In genomic region chr22:24420977-24421343, GRCh38 we compare ENCODE assay signal across 13 cellular contexts.
"Had no signal": no experiment of that assay in that cellular context is flagged by ENCODE, and none has a peak within 500 bp of the region (broad histone marks: within the 10 kb centered on the region; RNA-seq: fewer than 3 reads in every experiment).

No MANE protein-coding gene starts in this region.

- ATAC-seq: natural killer cell treated with Interleukin-12 subunit alpha and Interleukin-12 subunit beta and Interleukin-15 and Interleukin-18, amount 100 ng/mL, for 72 hours had no signal

- H3K27ac ChIP-seq: brain microvascular endothelial cell, ovary, thoracic aorta had no signal

- H3K36me3 Mint-ChIP-seq: activated naive CD4-positive, alpha-beta T cell treated with anti-CD3 and anti-CD28 coated beads, Interleukin-2, amount 50 U/mL, for 72 hours; natural killer cell treated with Interleukin-12 subunit alpha and Interleukin-12 subunit beta and Interleukin-15 and Interleukin-18, amount 100 ng/mL, for 72 hours had no signal

- H3K27me3 ChIP-seq: brain microvascular endothelial cell, ovary had no signal

- H3K36me3 ChIP-seq: ovary had no signal

- H3K4me3 Mint-ChIP-seq: activated CD4-positive, alpha-beta T cell treated with anti-CD3 and anti-CD28 coated beads, Interleukin-2, amount 10 ng/mL, durations not matched to agents 7 days and 5 days; dendritic cell treated with granulocyte-macrophage colony-stimulating factor and Interleukin-4, amounts not matched to agents 40 ng/mL and 50 ng/mL, for 4 days; natural killer cell treated with Interleukin-12 subunit alpha and Interleukin-12 subunit beta and Interleukin-15 and Interleukin-18, amount 100 ng/mL, for 72 hours had no signal

- H3K9me3 Mint-ChIP-seq: activated CD4-positive, alpha-beta T cell treated with anti-CD3 and anti-CD28 coated beads, Interleukin-2, amount 10 ng/mL, durations not matched to agents 7 days and 5 days; activated naive CD4-positive, alpha-beta T cell treated with anti-CD3 and anti-CD28 coated beads, Interleukin-2, amount 50 U/mL, for 72 hours; dendritic cell treated with granulocyte-macrophage colony-stimulating factor and Interleukin-4, amounts not matched to agents 40 ng/mL and 50 ng/mL, for 4 days; immature natural killer cell; natural killer cell treated with Interleukin-12 subunit alpha and Interleukin-12 subunit beta and Interleukin-15 and Interleukin-18, amount 100 ng/mL, for 72 hours had no signal

- H3K4me3 ChIP-seq: ovary, stomach, thoracic aorta had no signal

- H3K27me3 Mint-ChIP-seq: natural killer cell treated with Interleukin-12 subunit alpha and Interleukin-12 subunit beta and Interleukin-15 and Interleukin-18, amount 100 ng/mL, for 72 hours had no signal

- DNase-seq: activated CD4-positive, CD25-positive, alpha-beta regulatory T cell; activated CD8-positive, alpha-beta memory T cell treated with anti-CD3 and anti-CD28 coated beads for 24 hours; brain microvascular endothelial cell; cerebellar nuclear complex; immature natural killer cell; left colon; stomach had no signal

- H3K9me3 ChIP-seq: ovary, stomach, thoracic aorta had no signal

- H3K27ac Mint-ChIP-seq: dendritic cell treated with granulocyte-macrophage colony-stimulating factor and Interleukin-4, amounts not matched to agents 40 ng/mL and 50 ng/mL, for 4 days; immature natural killer cell; natural killer cell treated with Interleukin-12 subunit alpha and Interleukin-12 subunit beta and Interleukin-15 and Interleukin-18, amount 100 ng/mL, for 72 hours had no signal
